Comparison of ENCODE assay signal across 8 cellular contexts in the genomic region with DNA sequence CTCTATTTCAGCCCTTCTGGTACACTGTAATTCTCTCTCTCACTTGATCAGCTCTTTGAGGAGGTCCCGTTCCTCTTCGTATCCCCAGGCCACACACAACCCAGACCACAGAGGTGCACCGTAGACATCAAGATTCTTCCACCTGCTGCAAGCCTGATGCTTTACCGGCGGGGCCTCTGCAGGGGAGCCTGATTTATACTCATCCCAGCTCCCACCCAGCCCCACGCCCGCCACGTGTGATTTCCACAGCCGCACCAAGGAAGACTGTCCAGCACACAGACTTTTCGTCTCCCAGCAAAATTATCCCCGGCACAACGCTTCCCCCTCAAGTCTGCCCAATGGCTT. TPM values are rescaled to one million over a fixed set of nuclear protein-coding genes. Genes with fewer than 3 reads are reported as not detected.
A peak's percentile ranks its signal among the peaks of the same experiment; 100 is the strongest.
DNase-seq lines count a peak whose midpoint lies in the region; ATAC-seq, FAIRE-seq and TF ChIP-seq lines count a peak whose summit lies in the region.

No MANE protein-coding gene starts in this region.

- no peaks in the 10 kb centered on the region for H3K27me3 Mint-ChIP-seq in activated CD8-positive, alpha-beta T cell treated with anti-CD3 and anti-CD28 coated beads, Interleukin-2, amount 10 ng/mL, durations not matched to agents 7 days and 5 days (ENCODE audit: low read depth)

- ATAC-seq in HG03135 (IDR thresholded peaks at IDR 0.05; ENCODE audit: unreplicated experiment) = peak; percentile 8
- ATAC-seq in activated CD8-positive, alpha-beta T cell treated with anti-CD3 and anti-CD28 coated beads, Interleukin-2, amount 10 ng/mL, durations not matched to agents 7 days and 5 days = peak; percentile 4

- intact Hi-C loops in sigmoid colon (cut with DNase I) = loop anchor here (2.0 to 5.0 kb wide), 2 partner anchors 60 to 136 kb away; a partner anchor contains a TSS

- peak overlapping the region; percentile 98 for H3K4me2 ChIP-seq in hepatocyte

- H3K36me3 ChIP-seq in hepatocyte (replicated peaks; ENCODE audit: insufficient read depth, low read depth) = no peaks in the 10 kb centered on the region
- H3K36me3 ChIP-seq in sigmoid colon = no peaks in the 10 kb centered on the region

- peak overlapping the region; percentile 86 for H3K4me3 Mint-ChIP-seq in activated CD8-positive, alpha-beta T cell treated with anti-CD3 and anti-CD28 coated beads, Interleukin-2, amount 10 ng/mL, durations not matched to agents 7 days and 5 days

- H3K36me3 Mint-ChIP-seq in activated CD8-positive, alpha-beta T cell treated with anti-CD3 and anti-CD28 coated beads, Interleukin-2, amount 10 ng/mL, durations not matched to agents 7 days and 5 days (ENCODE audit: low read depth) = peaks cover 10% of the 10 kb centered on the region

- H3K9me2 ChIP-seq in hepatocyte (replicated peaks; ENCODE audit: insufficient read depth) = no peaks in the 10 kb centered on the region

- no peaks in the 10 kb centered on the region for H3K9me3 Mint-ChIP-seq in activated CD8-positive, alpha-beta T cell treated with anti-CD3 and anti-CD28 coated beads, Interleukin-2, amount 10 ng/mL, durations not matched to agents 7 days and 5 days (ENCODE audit: insufficient read depth)

- no peaks in the 10 kb centered on the region for H3K4me1 ChIP-seq in hepatocyte (ENCODE audit: insufficient read depth)
- peaks cover 0 to 14% (median 8%) of the 10 kb centered on the region in 4 donors for H3K4me1 ChIP-seq in sigmoid colon

- H3K27me3 ChIP-seq in hepatocyte (no peaks in the 10 kb centered on the region), sigmoid colon (no peaks in the 10 kb centered on the region)

- H3K79me2 ChIP-seq in hepatocyte = peaks cover 20% of the 10 kb centered on the region

- CTCF ChIA-PET in activated CD8-positive, alpha-beta T cell treated with anti-CD3 and anti-CD28 coated beads, Interleukin-2, amount 10 ng/mL, durations not matched to agents 7 days and 5 days (lab: Charles Lee) = interaction anchor here (0.9 to 2.8 kb wide), 6 partner anchors 8 to 61 kb away, joined by 3 to 16 read pairs (median 4); no protein-coding TSS in a partner anchor

- H3K27ac ChIP-seq in hepatocyte (no peak overlapping the region), sigmoid colon (peak overlapping the region; percentile 68 to 79 (median 74))

- H3K4me3 ChIP-seq in hepatocyte (peak overlapping the region; percentile 86), sigmoid colon (peak overlapping the region; percentile 70 to 97 (median 90))

- peak overlapping the region; percentile 71 for H3K27ac Mint-ChIP-seq in activated CD8-positive, alpha-beta T cell treated with anti-CD3 and anti-CD28 coated beads, Interleukin-2, amount 10 ng/mL, durations not matched to agents 7 days and 5 days

- H3K9me3 ChIP-seq in hepatocyte (ENCODE audit: low read depth) = no peaks in the 10 kb centered on the region
- H3K9me3 ChIP-seq in sigmoid colon = no peaks in the 10 kb centered on the region

- POLR2A ChIA-PET in activated CD8-positive, alpha-beta T cell treated with anti-CD3 and anti-CD28 coated beads, Interleukin-2, amount 10 ng/mL, durations not matched to agents 7 days and 5 days (lab: Charles Lee) = interaction anchor here (0.6 to 1.1 kb wide), 3 partner anchors 9 to 60 kb away, joined by 3 to 4 read pairs (median 3); a partner anchor contains a TSS

- TF ChIP-seq EP300 in sigmoid colon (IDR thresholded peaks at IDR 0.05) = no peak

- TF ChIP-seq POLR2A in sigmoid colon (IDR thresholded peaks at IDR 0.05) = no peak

- no peak for FAIRE-seq in urothelium cell line (lab: Jason Lieb, UNC)

- TF ChIP-seq CTCF in hepatocyte (IDR thresholded peaks at IDR 0.05; ENCODE audit: poor library complexity) = no peak
- TF ChIP-seq CTCF in sigmoid colon (IDR thresholded peaks at IDR 0.05) = no peak

- DNase-seq in NCI-H748 (lab: John Stamatoyannopoulos, UW; ENCODE audit: unreplicated experiment) (peak; percentile 28), NCI-H748 treated with DMSO at 0.1 percent for 48 hours (lab: John Stamatoyannopoulos, UW) (no peak), hepatocyte (ENCODE audit: low spot score) (no peak), sigmoid colon (no peak), urothelium cell line (ENCODE audit: low spot score) (no peak), LoVo (ENCODE audit: low spot score) (no peak)
- DNase-seq in activated CD8-positive, alpha-beta T cell treated with anti-CD3 and anti-CD28 coated beads, Interleukin-2, amount 10 ng/mL, durations not matched to agents 7 days and 5 days = peak; percentile 28

- peak overlapping the region; percentile 98 for H2AFZ ChIP-seq in hepatocyte

- peaks cover 35% of the 10 kb centered on the region for H3K4me1 Mint-ChIP-seq in activated CD8-positive, alpha-beta T cell treated with anti-CD3 and anti-CD28 coated beads, Interleukin-2, amount 10 ng/mL, durations not matched to agents 7 days and 5 days (ENCODE audit: low read depth)

- no peaks in the 10 kb centered on the region for H4K20me1 ChIP-seq in hepatocyte (ENCODE audit: insufficient read depth, poor library complexity, severe bottlenecking)

- 3% methylated on average over 12 of the region's 12 CpGs for WGBS in hepatocyte (ENCODE audit: low lambda C conversion rate, missing lambda C conversion rate)
- WGBS in sigmoid colon, 2 donors = 3 to 4% methylated on average over 12 of the region's 12 CpGs

RNA-seq across cellular contexts. Expression of a gene that starts 0.7 kb away (rescaled TPM):
- 10 to 100 TPM; 22.7 to 23.2 TPM for total RNA-seq in activated CD8-positive, alpha-beta T cell treated with anti-CD3 and anti-CD28 coated beads, Interleukin-2, amount 10 ng/mL, durations not matched to agents 7 days and 5 days
- total RNA-seq in hepatocyte = 25.2 and 30.8 TPM in 2 replicates
- polyA plus RNA-seq in hepatocyte = 48.3 and 68.5 TPM in 2 replicates
- 10 to 100 TPM; 14.6 to 23.8 (median 17.1) TPM for total RNA-seq in sigmoid colon
- 10 to 100 TPM in 1 of 3 donors, 1 to 10 TPM in 2; 8.7 to 22.2 (median 9.0) TPM for polyA plus RNA-seq in sigmoid colon

RNA-seq across cellular contexts. Expression of a gene that starts 59.6 kb away (rescaled TPM):
- total RNA-seq in activated CD8-positive, alpha-beta T cell treated with anti-CD3 and anti-CD28 coated beads, Interleukin-2, amount 10 ng/mL, durations not matched to agents 7 days and 5 days = 10 to 100 TPM; 10.4 to 12.3 TPM
- 16.3 and 17.9 TPM in 2 replicates for total RNA-seq in hepatocyte
- 13.2 and 14.2 TPM in 2 replicates for polyA plus RNA-seq in hepatocyte
- 10 to 100 TPM in 3 of 4 donors, 1 to 10 TPM in 1; 4.7 to 13.9 (median 12.6) TPM for total RNA-seq in sigmoid colon
- polyA plus RNA-seq in sigmoid colon = 10 to 100 TPM; 10.1 to 18.5 (median 15.0) TPM

RNA-seq across cellular contexts. Expression of a gene that starts 59.8 kb away (rescaled TPM):
- 10 to 100 TPM; 26.9 to 30.4 TPM for total RNA-seq in activated CD8-positive, alpha-beta T cell treated with anti-CD3 and anti-CD28 coated beads, Interleukin-2, amount 10 ng/mL, durations not matched to agents 7 days and 5 days
- total RNA-seq in hepatocyte = 16.2 and 16.4 TPM in 2 replicates
- polyA plus RNA-seq in hepatocyte = 6.1 and 7.1 TPM in 2 replicates
- 10 to 100 TPM; 26.0 to 39.2 (median 31.9) TPM for total RNA-seq in sigmoid colon
- polyA plus RNA-seq in sigmoid colon = 10 to 100 TPM in 2 of 3 donors, 1 to 10 TPM in 1; 9.0 to 15.3 (median 15.1) TPM

Comparison
In these comparisons a context has a peak if more than half of its experiments do, and no peak if none do; other contexts are left out.
1. DNase-seq: peak in NCI-H748 (single experiment) and activated CD8-positive, alpha-beta T cell treated with anti-CD3 and anti-CD28 coated beads, Interleukin-2, amount 10 ng/mL, durations not matched to agents 7 days and 5 days (single experiment); none in NCI-H748 treated with DMSO at 0.1 percent for 48 hours (single experiment), hepatocyte (single experiment), sigmoid colon (single experiment), urothelium cell line (single experiment) and LoVo (single experiment).